In the genomic region with DNA sequence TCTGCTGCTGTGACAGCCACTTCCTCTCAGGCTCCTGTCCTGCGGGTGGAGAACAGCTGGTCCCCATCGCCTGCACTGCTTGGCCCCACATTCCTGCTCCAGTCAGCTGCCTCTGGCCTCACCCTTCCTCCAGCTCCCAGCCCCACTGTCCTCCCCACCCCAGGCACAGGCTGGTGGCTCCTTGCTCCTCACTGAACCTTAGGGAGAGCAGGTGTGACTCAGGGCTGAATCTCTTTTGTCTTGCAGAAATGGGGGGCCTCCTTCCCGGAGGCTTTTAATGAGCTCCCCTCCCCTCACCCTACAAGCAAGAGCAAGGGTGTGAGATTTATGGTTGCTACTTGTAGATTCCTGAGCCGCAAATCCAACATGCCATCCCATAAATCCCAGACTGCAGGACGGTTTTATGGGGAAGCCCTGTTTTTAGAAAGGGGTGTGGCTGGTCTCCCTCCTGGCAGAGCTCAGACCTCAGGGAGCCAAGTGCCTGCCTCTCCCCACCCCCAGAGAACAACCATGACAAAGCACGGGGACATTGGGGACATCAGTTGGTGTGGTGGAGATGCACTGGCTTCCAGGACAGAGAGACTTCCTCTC, we compare ENCODE assay signal across 16 cellular contexts. TPM values are rescaled to one million over a fixed set of nuclear protein-coding genes. Genes with fewer than 3 reads are reported as not detected.
A peak's percentile ranks its signal among the peaks of the same experiment; 100 is the strongest.
DNase-seq lines count a peak whose midpoint lies in the region; ATAC-seq and TF ChIP-seq lines count a peak whose summit lies in the region.
"Had no signal": no experiment of that assay in that cellular context is flagged by ENCODE, and none has a peak within 500 bp of the region (broad histone marks: within the 10 kb centered on the region; RNA-seq: fewer than 3 reads in every experiment).

No MANE protein-coding gene starts in this region.

- no peaks in the 10 kb centered on the region for H3K36me3 ChIP-seq in PC-3 (ENCODE audit: low read depth, low read length)

- TF ChIP-seq CTCF in PC-3 (conservative IDR thresholded peaks at IDR 0.05; ENCODE audit: low read depth, low read length) (no peak), neural crest cell (conservative IDR thresholded peaks at IDR 0.05) (no peak)

- no peak overlapping the region for H2AFZ ChIP-seq in PC-3 (ENCODE audit: low read length)

- H3K9me2 ChIP-seq in PC-3 (replicated peaks; ENCODE audit: low read length) = no peaks in the 10 kb centered on the region

- H3K4me2 ChIP-seq in PC-3 (ENCODE audit: low read length) = no peak overlapping the region

- no peaks in the 10 kb centered on the region for H3K79me2 ChIP-seq in PC-3 (ENCODE audit: low read length)

- peak; percentile 46 for DNase-seq in EH (ENCODE audit: low read depth)
- DNase-seq in PC-3 = no peak
- no peak for DNase-seq in left ventricle myocardium superior
- DNase-seq in neural crest cell (ENCODE audit: low read depth, low spot score) = no peak
- no peak for DNase-seq in activated CD8-positive, alpha-beta memory T cell treated with anti-CD3 and anti-CD28 coated beads, Interleukin-2, amount 10 ng/mL, durations not matched to agents 7 days and 5 days
- DNase-seq in NCI-H1105 treated with DMSO at 0.1 percent for 48 hours (lab: John Stamatoyannopoulos, UW) = no peak
- no peak for DNase-seq in DMS53 treated with DMSO at 0.1 percent for 48 hours (lab: John Stamatoyannopoulos, UW; ENCODE audit: unreplicated experiment)
- DNase-seq: activated naive CD4-positive, alpha-beta T cell treated with anti-CD3 and anti-CD28 coated beads, Interleukin-2, amount 10 ng/mL, durations not matched to agents 7 days and 5 days; foreskin keratinocyte; GDM1; NCI-H2171; OCI-M1 had no signal

- H3K4me3 ChIP-seq in PC-3 (ENCODE audit: low read length) = no peak overlapping the region
- H3K4me3 ChIP-seq: BLaER1 treated with 17β-estradiol and CSF1 and Interleukin-3, amounts not matched to agents 10 nM and 100 nM; coronary artery had no signal

- peak; percentile 16 for ATAC-seq in PC-3
- ATAC-seq in left ventricle myocardium superior = peak; percentile 52
- no peak for ATAC-seq in activated CD8-positive, alpha-beta memory T cell treated with anti-CD3 and anti-CD28 coated beads, Interleukin-2, amount 10 ng/mL, durations not matched to agents 7 days and 5 days
- no peak for ATAC-seq in GM19463 (IDR thresholded peaks at IDR 0.05; ENCODE audit: unreplicated experiment)
- ATAC-seq: foreskin keratinocyte had no signal

- H3F3A ChIP-seq in PC-3 (ENCODE audit: low read length, unreplicated experiment) = no peaks in the 10 kb centered on the region

- no peak overlapping the region for H3K9ac ChIP-seq in PC-3 (ENCODE audit: low read length)
- H3K9ac ChIP-seq: BLaER1 treated with 17β-estradiol and CSF1 and Interleukin-3, amounts not matched to agents 10 nM and 100 nM had no signal

- POLR2A ChIA-PET in PC-3 (lab: Charles Lee; ENCODE audit: unreplicated experiment) = no interaction called here

- no peak overlapping the region for H3K27ac ChIP-seq in PC-3 (ENCODE audit: low read length)
- H3K27ac ChIP-seq: BLaER1 treated with 17β-estradiol and CSF1 and Interleukin-3, amounts not matched to agents 10 nM and 100 nM; foreskin keratinocyte had no signal

- H3K4me1 Mint-ChIP-seq in neural crest cell = peaks cover 61% of the 10 kb centered on the region
- no peaks in the 10 kb centered on the region for H3K4me1 Mint-ChIP-seq in activated CD8-positive, alpha-beta memory T cell treated with anti-CD3 and anti-CD28 coated beads, Interleukin-2, amount 10 ng/mL, durations not matched to agents 7 days and 5 days
- H3K4me1 Mint-ChIP-seq: activated naive CD4-positive, alpha-beta T cell treated with anti-CD3 and anti-CD28 coated beads, Interleukin-2, amount 10 ng/mL, durations not matched to agents 7 days and 5 days had no signal

- no peaks in the 10 kb centered on the region for H3K36me3 Mint-ChIP-seq in neural crest cell (ENCODE audit: low read depth)
- no peaks in the 10 kb centered on the region for H3K36me3 Mint-ChIP-seq in activated CD8-positive, alpha-beta memory T cell treated with anti-CD3 and anti-CD28 coated beads, Interleukin-2, amount 10 ng/mL, durations not matched to agents 7 days and 5 days
- H3K36me3 Mint-ChIP-seq: activated naive CD4-positive, alpha-beta T cell treated with anti-CD3 and anti-CD28 coated beads, Interleukin-2, amount 10 ng/mL, durations not matched to agents 7 days and 5 days had no signal

- no TSS peak for BruUV-seq in PC-3 (replicated peaks; lab: Mats Ljungman, UMichigan)

- H3K27ac Mint-ChIP-seq in neural crest cell (ENCODE audit: unreplicated experiment) = peak overlapping the region; percentile 69
- H3K27ac Mint-ChIP-seq in activated CD8-positive, alpha-beta memory T cell treated with anti-CD3 and anti-CD28 coated beads, Interleukin-2, amount 10 ng/mL, durations not matched to agents 7 days and 5 days = no peak overlapping the region
- H3K27ac Mint-ChIP-seq: activated naive CD4-positive, alpha-beta T cell treated with anti-CD3 and anti-CD28 coated beads, Interleukin-2, amount 10 ng/mL, durations not matched to agents 7 days and 5 days; T-helper 2 cell treated with Interferon-gamma antibody and Interleukin-4, amounts not matched to agents 5 μg/mL and 100 μg/mL, for 36 hours had no signal

- peaks cover 5% of the 10 kb centered on the region; the same call in 1 of the 2 replicates for H3K4me1 ChIP-seq in PC-3 (ENCODE audit: insufficient read depth, low read length)
- H3K4me1 ChIP-seq: foreskin keratinocyte had no signal

- H3K27me3 ChIP-seq in PC-3 (ENCODE audit: low read length) = no peaks in the 10 kb centered on the region
- H3K27me3 ChIP-seq: BLaER1 treated with 17β-estradiol and CSF1 and Interleukin-3, amounts not matched to agents 10 nM and 100 nM; foreskin keratinocyte had no signal

- H4K20me1 ChIP-seq in PC-3 (ENCODE audit: low read length) = no peaks in the 10 kb centered on the region

- intact Hi-C loops in PC-3 (cut with micrococcal nuclease) (no loop called here), left ventricle myocardium superior (cut with micrococcal nuclease) (no loop called here)

- CTCF ChIA-PET in PC-3 (lab: Charles Lee) = interaction anchor here (1.0 kb wide), 1 partner anchor 34 kb away, joined by 3 read pairs; no protein-coding TSS in a partner anchor
- CTCF ChIA-PET in activated CD8-positive, alpha-beta memory T cell treated with anti-CD3 and anti-CD28 coated beads, Interleukin-2, amount 10 ng/mL, durations not matched to agents 7 days and 5 days (lab: Charles Lee) = interaction anchor here (1.1 to 1.5 kb wide), 2 partner anchors 34 to 166 kb away, joined by 3 to 5 read pairs; no protein-coding TSS in a partner anchor

- no peaks in the 10 kb centered on the region for H3K9me3 Mint-ChIP-seq in neural crest cell
- no peaks in the 10 kb centered on the region for H3K9me3 Mint-ChIP-seq in activated CD8-positive, alpha-beta memory T cell treated with anti-CD3 and anti-CD28 coated beads, Interleukin-2, amount 10 ng/mL, durations not matched to agents 7 days and 5 days (ENCODE audit: low read depth)
- H3K9me3 Mint-ChIP-seq: activated naive CD4-positive, alpha-beta T cell treated with anti-CD3 and anti-CD28 coated beads, Interleukin-2, amount 10 ng/mL, durations not matched to agents 7 days and 5 days; T-helper 2 cell treated with Interferon-gamma antibody and Interleukin-4, amounts not matched to agents 5 μg/mL and 100 μg/mL, for 36 hours had no signal

- peak overlapping the region; percentile 77 for H3K4me3 Mint-ChIP-seq in neural crest cell
- H3K4me3 Mint-ChIP-seq in activated CD8-positive, alpha-beta memory T cell treated with anti-CD3 and anti-CD28 coated beads, Interleukin-2, amount 10 ng/mL, durations not matched to agents 7 days and 5 days = no peak overlapping the region
- H3K4me3 Mint-ChIP-seq: activated naive CD4-positive, alpha-beta T cell treated with anti-CD3 and anti-CD28 coated beads, Interleukin-2, amount 10 ng/mL, durations not matched to agents 7 days and 5 days; T-helper 2 cell treated with Interferon-gamma antibody and Interleukin-4, amounts not matched to agents 5 μg/mL and 100 μg/mL, for 36 hours had no signal

- H3K27me3 Mint-ChIP-seq in neural crest cell (ENCODE audit: low read depth) = no peaks in the 10 kb centered on the region
- no peaks in the 10 kb centered on the region for H3K27me3 Mint-ChIP-seq in activated CD8-positive, alpha-beta memory T cell treated with anti-CD3 and anti-CD28 coated beads, Interleukin-2, amount 10 ng/mL, durations not matched to agents 7 days and 5 days

- H3K9me3 ChIP-seq in PC-3 (ENCODE audit: low read length) = no peaks in the 10 kb centered on the region
- H3K9me3 ChIP-seq: BLaER1 treated with 17β-estradiol and CSF1 and Interleukin-3, amounts not matched to agents 10 nM and 100 nM had no signal

RNA-seq across cellular contexts. Expression of a gene that starts 15.2 kb away (rescaled TPM):
- total RNA-seq in PC-3 (2014; rRNA removed) = 13.2 and 16.4 TPM in 2 replicates
- 209 TPM for total RNA-seq in left ventricle myocardium superior
- 26.4 and 30.8 TPM in 2 replicates for total RNA-seq in neural crest cell
- total RNA-seq in activated CD8-positive, alpha-beta memory T cell treated with anti-CD3 and anti-CD28 coated beads, Interleukin-2, amount 10 ng/mL, durations not matched to agents 7 days and 5 days = 1 to 10 TPM; 4.0 to 5.2 TPM

Comparison
In these comparisons a context has a peak if more than half of its experiments do, and no peak if none do; other contexts are left out.
1. ATAC-seq: peak in PC-3 (single experiment) and left ventricle myocardium superior (single experiment); none in activated CD8-positive, alpha-beta memory T cell treated with anti-CD3 and anti-CD28 coated beads, Interleukin-2, amount 10 ng/mL, durations not matched to agents 7 days and 5 days (single experiment) and GM19463 (single experiment).